1 cellular context compared by ENCODE assay signal in the genomic region with DNA sequence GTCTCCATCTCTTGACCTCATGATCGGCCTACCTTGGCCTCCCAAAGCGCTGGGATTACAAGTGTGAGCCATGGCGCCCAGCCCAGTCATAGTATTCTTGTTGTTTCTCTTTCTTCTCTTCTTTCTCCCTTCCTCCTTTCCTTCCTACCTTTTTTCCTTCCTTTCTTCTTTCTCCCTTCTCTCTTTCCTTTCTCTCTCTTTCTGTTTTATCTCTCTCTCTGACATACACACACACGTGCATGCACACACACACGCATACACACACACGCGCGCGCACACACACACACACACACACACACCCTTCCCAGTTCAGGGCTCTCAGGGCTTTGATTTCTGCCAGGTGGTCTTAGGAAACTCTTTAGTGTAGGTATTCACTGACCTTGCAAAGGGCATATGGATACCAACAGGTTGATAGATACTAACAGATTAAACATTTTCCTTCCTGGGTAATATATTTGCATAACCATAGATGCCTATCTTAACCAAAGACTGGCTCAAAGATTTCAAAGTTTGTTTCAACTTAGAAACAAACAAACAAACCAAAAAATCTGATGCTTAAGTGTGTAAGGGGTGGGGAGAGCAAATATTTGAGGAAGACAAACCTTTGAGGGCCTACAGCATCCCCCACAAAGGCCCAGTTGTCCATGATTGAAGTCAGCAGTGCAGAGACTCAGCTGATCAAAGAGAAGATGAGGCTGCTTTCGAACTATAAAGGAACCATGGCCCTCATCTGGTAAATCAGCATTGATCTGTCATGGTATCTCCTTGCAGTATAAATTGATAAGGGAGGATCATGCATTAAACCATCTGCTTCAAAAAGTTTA.
TF ChIP-seq lines count a peak whose summit lies in the region.

No MANE protein-coding gene starts in this region.

TF ChIP-seq in HepG2, 621 proteins besides CTCF, POLR2A, EP300 and RAD21 (continued from another document and continues in another):
- peak; percentile 65 for TF ChIP-seq HNF1A (IDR thresholded peaks at IDR 0.05; ENCODE audit: low read depth)
- TF ChIP-seq HNF1A (CRISPR knock-in tag; IDR thresholded peaks at IDR 0.05; ENCODE audit: borderline replicate concordance), result peak; percentile 87; the same call in 1 of the 2 replicates
- TF ChIP-seq SALL1 (CRISPR knock-in tag; IDR thresholded peaks at IDR 0.05), result no peak; the same call in 1 of the 2 replicates
- no peak for TF ChIP-seq TMF1 (CRISPR knock-in tag; IDR thresholded peaks at IDR 0.05; ENCODE audit: low read depth)
- TF ChIP-seq RFX1 (IDR thresholded peaks at IDR 0.05), result no peak
- TF ChIP-seq ELF3 (CRISPR knock-in tag; IDR thresholded peaks at IDR 0.05), result peak; percentile 68; the same call in 1 of the 2 replicates
- TF ChIP-seq PAWR (CRISPR knock-in tag; IDR thresholded peaks at IDR 0.05; ENCODE audit: borderline replicate concordance), result no peak
- no peak for TF ChIP-seq DNMT3B (CRISPR knock-in tag; conservative IDR thresholded peaks at IDR 0.05)
- peak; percentile 61; the same call in 1 of the 2 replicates for TF ChIP-seq ERF (CRISPR knock-in tag; IDR thresholded peaks at IDR 0.05)
- TF ChIP-seq GABPB1 (CRISPR knock-in tag; IDR thresholded peaks at IDR 0.05), result no peak
- TF ChIP-seq TFE3 (CRISPR knock-in tag; IDR thresholded peaks at IDR 0.05), result peak; percentile 88
- TF ChIP-seq SNRNP70 (IDR thresholded peaks at IDR 0.05; ENCODE audit: low read depth, low read length), result no peak
- TF ChIP-seq PHF5A (CRISPR knock-in tag; IDR thresholded peaks at IDR 0.05; ENCODE audit: low read depth, unreplicated experiment), result no peak
- TF ChIP-seq ZBTB40 (IDR thresholded peaks at IDR 0.05), result no peak
- TF ChIP-seq ZBTB40 (CRISPR knock-in tag; IDR thresholded peaks at IDR 0.05), result no peak
- peak; percentile 90 for TF ChIP-seq ZBTB7B (CRISPR knock-in tag; IDR thresholded peaks at IDR 0.05)
- peak; percentile 85; the same call in 1 of the 2 replicates for TF ChIP-seq PITX1 (CRISPR knock-in tag; IDR thresholded peaks at IDR 0.05)
- no peak for TF ChIP-seq ZNF652 (CRISPR knock-in tag; IDR thresholded peaks at IDR 0.05; ENCODE audit: borderline replicate concordance, low read depth)
- TF ChIP-seq ZNF761 (CRISPR knock-in tag; conservative IDR thresholded peaks at IDR 0.05), result peak; percentile 68; the same call in 1 of the 2 replicates
- TF ChIP-seq CBX1 (IDR thresholded peaks at IDR 0.05; ENCODE audit: low read depth), result no peak
- peak; percentile 81; the same call in 1 of the 2 replicates for TF ChIP-seq NCOR1 (IDR thresholded peaks at IDR 0.05; ENCODE audit: borderline replicate concordance, low read length)
- no peak for TF ChIP-seq MTA1 (CRISPR knock-in tag; IDR thresholded peaks at IDR 0.05; ENCODE audit: borderline replicate concordance)
- TF ChIP-seq ZSCAN25 (CRISPR knock-in tag; IDR thresholded peaks at IDR 0.05), result no peak
- peak; percentile 45; the same call in 1 of the 2 replicates for TF ChIP-seq HOMEZ (CRISPR knock-in tag; IDR thresholded peaks at IDR 0.05; ENCODE audit: low read depth)
- TF ChIP-seq ARNTL (CRISPR knock-in tag; IDR thresholded peaks at IDR 0.05), result peak; percentile 67; the same call in 1 of the 2 replicates
- TF ChIP-seq REST (IDR thresholded peaks at IDR 0.05; ENCODE audit: borderline replicate concordance in 1 of 2, low read depth in 1 of 2, low read length in 2 of 2), result 0 out of 4 replicates have a peak, but pooled peaks of 1 of the 2 experiments have one; percentile 33
- TF ChIP-seq TOE1 (CRISPR knock-in tag; IDR thresholded peaks at IDR 0.05), result no peak
- no peak for TF ChIP-seq ZNF883 (CRISPR knock-in tag; IDR thresholded peaks at IDR 0.05; ENCODE audit: not compliant biosample characterization)
- TF ChIP-seq TEAD2 (CRISPR knock-in tag; IDR thresholded peaks at IDR 0.05), result no peak
- no peak for TF ChIP-seq SRSF9 (IDR thresholded peaks at IDR 0.05; ENCODE audit: borderline replicate concordance, insufficient read depth, low read depth, low read length, poor library complexity, severe bottlenecking)
- peak; percentile 74; the same call in 1 of the 2 replicates for TF ChIP-seq KDM1A (CRISPR knock-in tag; IDR thresholded peaks at IDR 0.05)
- TF ChIP-seq RBM39 (IDR thresholded peaks at IDR 0.05; ENCODE audit: low read depth, low read length, poor library complexity, severe bottlenecking), result no peak
- no peak for TF ChIP-seq SOX6 (IDR thresholded peaks at IDR 0.05)
- peak; percentile 92 for TF ChIP-seq SOX6 (CRISPR knock-in tag; IDR thresholded peaks at IDR 0.05)
- TF ChIP-seq ZNF138 (CRISPR knock-in tag; IDR thresholded peaks at IDR 0.05; ENCODE audit: low read depth), result no peak
- no peak for TF ChIP-seq ZSCAN21 (CRISPR knock-in tag; IDR thresholded peaks at IDR 0.05; ENCODE audit: borderline replicate concordance)
- TF ChIP-seq ZNF839 (CRISPR knock-in tag; IDR thresholded peaks at IDR 0.05; ENCODE audit: borderline replicate concordance), result no peak
- no peak for TF ChIP-seq PRPF4 (IDR thresholded peaks at IDR 0.05; ENCODE audit: low read depth, low read length, poor library complexity, severe bottlenecking)
- peak; percentile 49 for TF ChIP-seq ZMYM4 (CRISPR knock-in tag; IDR thresholded peaks at IDR 0.05)
